ENCODE assay signal across 2 cellular contexts in the genomic region with DNA sequence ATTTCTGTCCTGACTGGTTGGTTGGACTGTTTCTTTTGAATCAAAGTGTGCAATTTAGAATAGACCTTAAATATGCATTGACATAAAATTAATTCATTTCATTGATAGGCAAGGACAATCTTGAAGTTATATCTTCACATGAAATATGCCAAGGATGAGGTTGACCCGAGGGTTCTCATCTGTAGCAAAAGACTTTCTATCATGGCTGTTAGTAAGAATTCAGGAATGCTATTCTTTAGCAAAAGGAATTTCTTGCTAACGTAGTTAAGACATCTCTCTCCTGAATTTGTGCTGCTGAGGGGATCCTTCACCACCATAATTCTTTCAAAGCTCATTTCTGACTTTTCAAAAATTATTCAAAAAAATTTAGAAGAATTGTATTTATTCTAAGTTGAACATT.
DNase-seq lines count a peak whose midpoint lies in the region; ATAC-seq and TF ChIP-seq lines count a peak whose summit lies in the region.
"Not testable (repeated sequence)": the region's sequence is repeated elsewhere in the genome, so short reads cannot be mapped to it uniquely, and the experiment has no call there.

No MANE protein-coding gene starts in this region.

- not testable (repeated sequence) for H3K9me3 ChIP-seq in IMR-90 (ENCODE audit: control insufficient read depth, insufficient read depth, low read length); RWPE2 (ENCODE audit: severe bottlenecking)

- not testable (repeated sequence) for H3K4me1 ChIP-seq in IMR-90 (ENCODE audit: control insufficient read depth, insufficient read depth, low read length); RWPE2 (ENCODE audit: insufficient read depth, poor library complexity, severe bottlenecking)

- not testable (repeated sequence) for H3K27me3 ChIP-seq in IMR-90 (ENCODE audit: control insufficient read depth, insufficient read depth, low read length); RWPE2 (ENCODE audit: insufficient read depth, poor library complexity, severe bottlenecking)

- H4K8ac ChIP-seq in IMR-90 (ENCODE audit: low read depth in 2 of 2, low read length in 2 of 2): not testable (repeated sequence)

- not testable (repeated sequence) for H3K18ac ChIP-seq in IMR-90 (ENCODE audit: low read depth, low read length)

- not testable (repeated sequence) for H2AK5ac ChIP-seq in IMR-90 (ENCODE audit: low read depth, low read length)

- not testable (repeated sequence) for H2BK5ac ChIP-seq in IMR-90 (ENCODE audit: low read depth, low read length, poor library complexity, severe bottlenecking)

- not testable (repeated sequence) for H3K23ac ChIP-seq in IMR-90 (ENCODE audit: low read depth, low read length)

- not testable (repeated sequence) for H3K36me3 ChIP-seq in IMR-90 (ENCODE audit: control insufficient read depth, insufficient read depth, low read length); RWPE2 (ENCODE audit: low read depth)

- not testable (repeated sequence) for H3K56ac ChIP-seq in IMR-90 (ENCODE audit: extremely low read depth, insufficient read depth, low read length)

- H3K9ac ChIP-seq in IMR-90 (ENCODE audit: low read depth, low read length): not testable (repeated sequence)

- not testable (repeated sequence) for H3K27ac ChIP-seq in IMR-90 (ENCODE audit: insufficient read depth, low read length); RWPE2 (ENCODE audit: poor library complexity, severe bottlenecking)

- not testable (repeated sequence) for H3K79me1 ChIP-seq in IMR-90 (ENCODE audit: low read depth in 1 of 2, low read length in 2 of 2)

- BruUV-seq in IMR-90 (replicated peaks; lab: Mats Ljungman, UMichigan): not testable (repeated sequence)

- not testable (repeated sequence) for H2BK15ac ChIP-seq in IMR-90 (ENCODE audit: low read depth, low read length)

- intact Hi-C loops in IMR-90 (cut with micrococcal nuclease): not testable (repeated sequence)

- not testable (repeated sequence) for H3K4me3 ChIP-seq in IMR-90 (ENCODE audit: insufficient read depth, low read depth, low read length); RWPE2 (ENCODE audit: severe bottlenecking)

- H3K9me1 ChIP-seq in IMR-90 (ENCODE audit: insufficient read depth, low read length): not testable (repeated sequence)

- ATAC-seq in IMR-90 (ENCODE audit: low read depth) (peak; percentile 54), RWPE2 (ENCODE audit: low read depth) (peak; percentile 52; the same call in 1 of the 3 replicates)

- WGBS in IMR-90 (ENCODE audit: extremely low coverage in 2 of 2, insufficient read length in 1 of 2), 2 experiments: no CpG with 5 or more reads among the region's 2 CpGs

- not testable (repeated sequence) for DNase-seq in IMR-90; RWPE2 (ENCODE audit: low spot score)

- POLR2A ChIA-PET in IMR-90 (lab: Charles Lee; ENCODE audit: unreplicated experiment): not testable (repeated sequence)

- H3K14ac ChIP-seq in IMR-90 (replicated peaks; ENCODE audit: low read depth, low read length): not testable (repeated sequence)

- not testable (repeated sequence) for TF ChIP-seq POLR2A in IMR-90 (IDR thresholded peaks at IDR 0.05; ENCODE audit: low read depth, low read length)

- not testable (repeated sequence) for TF ChIP-seq RAD21 in IMR-90 (IDR thresholded peaks at IDR 0.05; ENCODE audit: low read length)

- not testable (repeated sequence) for TF ChIP-seq CTCF in IMR-90 (conservative IDR thresholded peaks at IDR 0.05; ENCODE audit: low read depth, low read length); RWPE2 (IDR thresholded peaks at IDR 0.05; ENCODE audit: poor library complexity, severe bottlenecking)

- not testable (repeated sequence) for H4K5ac ChIP-seq in IMR-90 (ENCODE audit: low read depth, low read length)

- in situ Hi-C loops in IMR-90 (cut with MboI; ENCODE audit: low sequenced_read_pairs): not testable (repeated sequence)

- not testable (repeated sequence) for H2AFZ ChIP-seq in IMR-90 (replicated peaks; ENCODE audit: low read length, poor library complexity)

- H2BK20ac ChIP-seq in IMR-90 (ENCODE audit: low read depth, low read length): not testable (repeated sequence)

- CTCF ChIA-PET in IMR-90 (lab: Yijun Ruan, JAX): not testable (repeated sequence)

- H4K91ac ChIP-seq in IMR-90 (ENCODE audit: insufficient read depth, low read depth, low read length): not testable (repeated sequence)

- H2BK120ac ChIP-seq in IMR-90 (ENCODE audit: low read depth, low read length): not testable (repeated sequence)

- dilution Hi-C loops in IMR-90 (cut with HindIII; ENCODE audit: low sequenced_read_pairs, unreplicated experiment): not testable (repeated sequence)

- H3K4ac ChIP-seq in IMR-90 (ENCODE audit: low read depth, low read length): not testable (repeated sequence)

- not testable (repeated sequence) for H3K4me2 ChIP-seq in IMR-90 (ENCODE audit: low read depth, low read length)

- not testable (repeated sequence) for H4K20me1 ChIP-seq in IMR-90 (ENCODE audit: insufficient read depth, low read length)

- not testable (repeated sequence) for H2AK9ac ChIP-seq in IMR-90 (replicated peaks; ENCODE audit: low read depth, low read length, poor library complexity)
